In genomic region chr12:6792522-6793201, GRCh38 we compare ENCODE assay signal across 8 cellular contexts. TPM values are rescaled to one million over a fixed set of nuclear protein-coding genes. Genes with fewer than 3 reads are reported as not detected.
DNase-seq lines count a peak whose midpoint lies in the region; ATAC-seq and TF ChIP-seq lines count a peak whose summit lies in the region.

No MANE protein-coding gene starts in this region.

- no peak for TF ChIP-seq CTCF in CD14-positive monocyte (IDR thresholded peaks at IDR 0.05)
- no peak for TF ChIP-seq CTCF in adrenal gland (IDR thresholded peaks at IDR 0.05)
- no peak for TF ChIP-seq CTCF in GM20000 (IDR thresholded peaks at IDR 0.05; ENCODE audit: extremely low read depth, missing control alignments)

- intact Hi-C loops in CD14-positive monocyte (cut with micrococcal nuclease) (loop anchor here (5.0 kb wide), 2 partner anchors 35 to 40 kb away; partner anchors contain the start of genes MLF2 (in 1 of the 2) and P3H3 (in 1 of the 2)), adrenal gland (cut with DNase I) (no loop called here)

- peaks cover 39 to 43% of the 10 kb centered on the region in 2 donors for H3K36me3 Mint-ChIP-seq in CD14-positive monocyte

- peak overlapping the region in 1 of 4 donors; percentile 29 for H3K4me3 ChIP-seq in adrenal gland

- H3K36me3 ChIP-seq in adrenal gland (replicated peaks in 1 of 2) = no peaks in the 10 kb centered on the region

- peaks cover 56% of the 10 kb centered on the region for H3K4me1 Mint-ChIP-seq in CD14-positive monocyte

- peaks cover 0 to 2% (median 0%) of the 10 kb centered on the region in 3 donors for H3K27me3 Mint-ChIP-seq in CD14-positive monocyte (ENCODE audit: low read depth in 3 of 3)

- peak overlapping the region in 1 of 5 donors; percentile 65 for H3K27ac ChIP-seq in adrenal gland

- DNase-seq in CD14-positive monocyte (ENCODE audit: low spot score) (peak; percentile 86), NCI-H2227 (lab: John Stamatoyannopoulos, UW; ENCODE audit: unreplicated experiment) (peak; percentile 15), adrenal gland (peak in 6 of 7 donors; percentile 23 to 67 (median 44)), midbrain (lab: John Stamatoyannopoulos, UW) (peak; percentile 28), GM19238 (ENCODE audit: insufficient read length, low spot score) (no peak), GM20000 (ENCODE audit: low spot score) (no peak)

- H3K4me3 Mint-ChIP-seq in CD14-positive monocyte = peak overlapping the region; percentile 94 to 100

- peak overlapping the region; percentile 96 to 99 (median 98) for H3K27ac Mint-ChIP-seq in CD14-positive monocyte

- H3K9me3 Mint-ChIP-seq in CD14-positive monocyte = peaks cover 0 to 2% (median 0%) of the 10 kb centered on the region in 7 donors

- peak in 1 of 2 donors; percentile 13 for TF ChIP-seq POLR2A in adrenal gland (IDR thresholded peaks at IDR 0.05)

- no peaks in the 10 kb centered on the region for H3K4me1 ChIP-seq in adrenal gland (replicated peaks in 1 of 2)

- no peak for ATAC-seq in GM18867 (IDR thresholded peaks at IDR 0.05; ENCODE audit: unreplicated experiment)
- no peak for ATAC-seq in GM18873 (IDR thresholded peaks at IDR 0.05; ENCODE audit: low FRiP score, unreplicated experiment)

- no peaks in the 10 kb centered on the region for H3K9me3 ChIP-seq in adrenal gland (replicated peaks in 1 of 3)

- peaks cover 13% of the 10 kb centered on the region for H3K27me3 ChIP-seq in adrenal gland

- WGBS in adrenal gland, 4 donors = 24 to 34% (median 27%) methylated on average over 12 of the region's 12 CpGs

RNA-seq across cellular contexts. Expression of gene CD4, which starts 3.3 kb away (rescaled TPM):
- polyA plus RNA-seq in CD14-positive monocyte (100 to 1,000 TPM; 269 to 371 TPM), adrenal gland (10 to 100 TPM in 1 of 3 donors, 1 to 10 TPM in 2; 8.1 to 12.9 (median 9.1) TPM)
- total RNA-seq in adrenal gland = 10 to 100 TPM; 18.4 to 52.8 (median 30.9) TPM

RNA-seq across cellular contexts. Expression of gene LAG3, which starts 20.3 kb away (rescaled TPM):
- polyA plus RNA-seq in CD14-positive monocyte = not detected
- total RNA-seq in adrenal gland = under 1 TPM in 6 of 8 donors, not detected in 2; 0.21 to 0.96 (median 0.71) TPM
- polyA plus RNA-seq in adrenal gland = 1 to 10 TPM in 2 of 3 donors, under 1 TPM in 1; 0.29 to 4.3 (median 2.3) TPM

RNA-seq across cellular contexts. Expression of gene PTMS, which starts 26.5 kb away (rescaled TPM):
- 1 to 10 TPM; 2.4 to 2.6 TPM for polyA plus RNA-seq in CD14-positive monocyte
- 100 to 1,000 TPM in 6 of 8 donors, 10 to 100 TPM in 2; 72.4 to 269 (median 147) TPM for total RNA-seq in adrenal gland
- 1,000 to 10,000 TPM in 1 of 3 donors, 100 to 1,000 TPM in 2; 134 to 1,405 (median 631) TPM for polyA plus RNA-seq in adrenal gland

RNA-seq across cellular contexts. Expression of gene GPR162, which starts 29.0 kb away (rescaled TPM):
- 10 to 100 TPM; 15.1 to 16.0 TPM for polyA plus RNA-seq in CD14-positive monocyte
- 10 to 100 TPM in 1 of 8 donors, 1 to 10 TPM in 7; 1.1 to 11.9 (median 4.4) TPM for total RNA-seq in adrenal gland
- 10 to 100 TPM in 2 of 3 donors, 1 to 10 TPM in 1; 5.3 to 42.6 (median 13.7) TPM for polyA plus RNA-seq in adrenal gland

RNA-seq across cellular contexts. Expression of gene P3H3, which starts 35.5 kb away (rescaled TPM):
- not detected for polyA plus RNA-seq in CD14-positive monocyte
- total RNA-seq in adrenal gland = 10 to 100 TPM in 7 of 8 donors, 1 to 10 TPM in 1; 8.5 to 23.6 (median 15.8) TPM
- polyA plus RNA-seq in adrenal gland = 10 to 100 TPM in 2 of 3 donors, 1 to 10 TPM in 1; 3.7 to 58.1 (median 51.0) TPM

Comparison
In these comparisons a context has a peak if more than half of its experiments do, and no peak if none do; other contexts are left out.
1. DNase-seq: peak in CD14-positive monocyte (single experiment), NCI-H2227 (single experiment), adrenal gland (6 of 7) and midbrain (single experiment); none in GM19238 (single experiment) and GM20000 (single experiment).
2. RNA of gene CD4, which starts 3.3 kb away (polyA plus RNA-seq): 269 to 371 TPM in CD14-positive monocyte; 8.1 to 12.9 TPM in adrenal gland; every median in the first group is over 10 times any median in the second.
3. RNA of gene PTMS, which starts 26.5 kb away (polyA plus RNA-seq): 134 to 1,405 TPM in adrenal gland; 2.4 to 2.6 TPM in CD14-positive monocyte; every median in the first group is over 10 times any median in the second.
4. intact Hi-C loops: an anchor here in CD14-positive monocyte (5.0 kb wide); none called in adrenal gland.